9 cellular contexts compared by ENCODE assay signal in genomic region chr7:119343289-119343688, GRCh38.
"Had no signal": no experiment of that assay in that cellular context is flagged by ENCODE, and none has a peak within 500 bp of the region (broad histone marks: within the 10 kb centered on the region; RNA-seq: fewer than 3 reads in every experiment).

No MANE protein-coding gene starts in this region.

- H3K4me2 ChIP-seq: KMS-11 had no signal

- ATAC-seq: HCT116 had no signal

- H3K9me3 ChIP-seq: HAP-1 had no signal

- FAIRE-seq: HTR-8/SVneo had no signal

- H3K36me3 ChIP-seq: HAP-1 had no signal

- H3K9ac ChIP-seq: GM23248, KMS-11 had no signal

- H3K27ac ChIP-seq: GM23248, KMS-11 had no signal

- H2AFZ ChIP-seq: GM23248 had no signal

- DNase-seq: GM23248, GOT3, H7, HFFc6, KBM-7 had no signal

- H3K4me3 ChIP-seq: GM23248, HAP-1 had no signal

- H3K4me1 ChIP-seq: HAP-1 had no signal
